In genomic region chr7:93910076-93910994, GRCh38 we compare ENCODE assay signal across 1 cellular context.
A peak's percentile ranks its signal among the peaks of the same experiment; 100 is the strongest.
TF ChIP-seq lines count a peak whose summit lies in the region.

No MANE protein-coding gene starts in this region.

TF ChIP-seq in A549, 52 proteins besides CTCF, POLR2A, EP300 and RAD21 (continued from another document):
- no peak for TF ChIP-seq HES2 (IDR thresholded peaks at IDR 0.05)
- no peak for TF ChIP-seq ATOH8 (CRISPR knock-in tag; IDR thresholded peaks at IDR 0.05; ENCODE audit: low read depth)
- no peak for TF ChIP-seq RARB (CRISPR knock-in tag; IDR thresholded peaks at IDR 0.05)
- no peak for TF ChIP-seq NR3C1 (IDR thresholded peaks at IDR 0.05)
- no peak for TF ChIP-seq ELK1 (IDR thresholded peaks at IDR 0.05; ENCODE audit: low read depth, low read length)
- peak; percentile 77; the same call in 2 of the 3 replicates for TF ChIP-seq BCL3 (IDR thresholded peaks at IDR 0.05)
- TF ChIP-seq HDAC2 (IDR thresholded peaks at IDR 0.05): no peak
